ENCODE assay signal across 25 cellular contexts in genomic region chr7:156032973-156033372, GRCh38.
"Had no signal": no experiment of that assay in that cellular context is flagged by ENCODE, and none has a peak within 500 bp of the region (broad histone marks: within the 10 kb centered on the region; RNA-seq: fewer than 3 reads in every experiment).

No MANE protein-coding gene starts in this region.

- H3K4me1 ChIP-seq: colonic mucosa, esophagus muscularis mucosa, esophagus squamous epithelium, foreskin keratinocyte, gastrocnemius medialis, heart left ventricle, heart right ventricle had no signal

- DNase-seq: colonic mucosa; cortex of kidney; dermis blood vessel endothelial cell; dorsolateral prefrontal cortex; effector CD4-positive, alpha-beta T cell; effector CD8-positive, alpha-beta T cell; effector memory CD4-positive, alpha-beta T cell; effector memory CD8-positive, alpha-beta T cell; endodermal cell; erythroblast; esophagus squamous epithelium; foreskin fibroblast; foreskin keratinocyte; foreskin melanocyte; gastrocnemius medialis; glutamatergic neuron; head of caudate nucleus; heart left ventricle; heart right ventricle had no signal

- ATAC-seq: effector memory CD8-positive, alpha-beta T cell; esophagus mucosa; foreskin keratinocyte; gastrocnemius medialis; gastroesophageal sphincter; heart left ventricle; heart right ventricle had no signal

- H3K27ac ChIP-seq: colonic mucosa, coronary artery, dorsolateral prefrontal cortex, epithelial cell of prostate, esophagus muscularis mucosa, esophagus squamous epithelium, foreskin keratinocyte, gastrocnemius medialis, gastroesophageal sphincter, heart left ventricle, heart right ventricle had no signal

- H3K4me3 ChIP-seq: colonic mucosa, coronary artery, dorsolateral prefrontal cortex, esophagus muscularis mucosa, esophagus squamous epithelium, gastrocnemius medialis, gastroesophageal sphincter, heart left ventricle, heart right ventricle had no signal

- H3K36me3 ChIP-seq: colonic mucosa, esophagus muscularis mucosa, esophagus squamous epithelium, gastrocnemius medialis, gastroesophageal sphincter, heart left ventricle, heart right ventricle had no signal

- H3K9me3 ChIP-seq: colonic mucosa, esophagus squamous epithelium, gastrocnemius medialis, gastroesophageal sphincter had no signal

- H3K27me3 ChIP-seq: colonic mucosa, foreskin keratinocyte, gastrocnemius medialis had no signal

- H3K4me3 Mint-ChIP-seq: dendritic cell treated with granulocyte-macrophage colony-stimulating factor and Interleukin-4, amounts not matched to agents 40 ng/mL and 50 ng/mL, for 4 days; effector memory CD8-positive, alpha-beta T cell; endodermal cell had no signal

- H3K27ac Mint-ChIP-seq: dendritic cell treated with granulocyte-macrophage colony-stimulating factor and Interleukin-4, amounts not matched to agents 40 ng/mL and 50 ng/mL, for 4 days; effector memory CD8-positive, alpha-beta T cell; endodermal cell had no signal
